In genomic region chr9:136653323-136654064, GRCh38 we compare ENCODE assay signal across 31 cellular contexts. TPM values are rescaled to one million over a fixed set of nuclear protein-coding genes. Genes with fewer than 3 reads are reported as not detected.
DNase-seq lines count a peak whose midpoint lies in the region; ATAC-seq and TF ChIP-seq lines count a peak whose summit lies in the region.
"Had no signal": no experiment of that assay in that cellular context is flagged by ENCODE, and none has a peak within 500 bp of the region (broad histone marks: within the 10 kb centered on the region; RNA-seq: fewer than 3 reads in every experiment).

No MANE protein-coding gene starts in this region.

- no peak overlapping the region for H3K4me3 ChIP-seq in right cardiac atrium (ENCODE audit: low read length)
- no peak overlapping the region for H3K4me3 ChIP-seq in lower lobe of right lung
- H3K4me3 ChIP-seq: tibial artery had no signal

- no peak overlapping the region for H3K4me3 Mint-ChIP-seq in endothelial cell (ENCODE audit: unreplicated experiment)
- no peak overlapping the region for H3K4me3 Mint-ChIP-seq in stimulated activated naive B cell treated with anti-CD40 and anti-IgM and Interleukin-4, amounts not matched to agents 10 μg/mL and 1 μg/mL and 100 μg/mL, for 72 hours
- H3K4me3 Mint-ChIP-seq: activated CD4-positive, alpha-beta memory T cell treated with anti-CD3 and anti-CD28 coated beads for 36 hours; effector memory CD8-positive, alpha-beta T cell; H9; T-helper 2 cell treated with Interferon-gamma antibody and Interleukin-4, amounts not matched to agents 5 μg/mL and 100 μg/mL, for 36 hours had no signal

- peaks cover 28% of the 10 kb centered on the region for H3K4me1 Mint-ChIP-seq in endothelial cell (ENCODE audit: unreplicated experiment)
- peaks cover 29 to 54% of the 10 kb centered on the region in 2 donors for H3K4me1 Mint-ChIP-seq in stimulated activated naive B cell treated with anti-CD40 and anti-IgM and Interleukin-4, amounts not matched to agents 10 μg/mL and 1 μg/mL and 100 μg/mL, for 72 hours

- TF ChIP-seq CTCF in endothelial cell (IDR thresholded peaks at IDR 0.05; ENCODE audit: unreplicated experiment) (no peak), lower lobe of right lung (IDR thresholded peaks at IDR 0.05) (no peak)

- H3K9me3 Mint-ChIP-seq in endothelial cell (ENCODE audit: unreplicated experiment) = no peaks in the 10 kb centered on the region
- H3K9me3 Mint-ChIP-seq in stimulated activated naive B cell treated with anti-CD40 and anti-IgM and Interleukin-4, amounts not matched to agents 10 μg/mL and 1 μg/mL and 100 μg/mL, for 72 hours = no peaks in the 10 kb centered on the region
- H3K9me3 Mint-ChIP-seq: activated CD4-positive, alpha-beta memory T cell treated with anti-CD3 and anti-CD28 coated beads for 36 hours; effector memory CD8-positive, alpha-beta T cell; H9; T-helper 2 cell treated with Interferon-gamma antibody and Interleukin-4, amounts not matched to agents 5 μg/mL and 100 μg/mL, for 36 hours had no signal

- H3K36me3 ChIP-seq in lower lobe of right lung = no peaks in the 10 kb centered on the region
- H3K36me3 ChIP-seq: tibial artery had no signal

- H3K27ac Mint-ChIP-seq in endothelial cell (ENCODE audit: unreplicated experiment) = peak overlapping the region; percentile 83
- H3K27ac Mint-ChIP-seq in stimulated activated naive B cell treated with anti-CD40 and anti-IgM and Interleukin-4, amounts not matched to agents 10 μg/mL and 1 μg/mL and 100 μg/mL, for 72 hours = no peak overlapping the region
- H3K27ac Mint-ChIP-seq: activated CD4-positive, alpha-beta memory T cell treated with anti-CD3 and anti-CD28 coated beads for 36 hours; effector memory CD8-positive, alpha-beta T cell; H9; T-helper 2 cell treated with Interferon-gamma antibody and Interleukin-4, amounts not matched to agents 5 μg/mL and 100 μg/mL, for 36 hours had no signal

- no peaks in the 10 kb centered on the region for H3K9me3 ChIP-seq in right cardiac atrium (ENCODE audit: control insufficient read depth, low read length)
- no peaks in the 10 kb centered on the region for H3K9me3 ChIP-seq in lower lobe of right lung
- H3K9me3 ChIP-seq: Caco-2, tibial artery had no signal

- H3K4me1 ChIP-seq in right cardiac atrium (ENCODE audit: control insufficient read depth, insufficient read depth, low read length) (no peaks in the 10 kb centered on the region), lower lobe of right lung (peaks cover 36% of the 10 kb centered on the region)
- H3K4me1 ChIP-seq: Caco-2, tibial artery had no signal

- intact Hi-C loops in right cardiac atrium (cut with DNase I) = no loop called here
- intact Hi-C loops in left cardiac atrium (cut with DNase I) = no loop called here
- intact Hi-C loops in lower lobe of right lung (cut with DNase I) = no loop called here

- H3K27ac ChIP-seq in right cardiac atrium (ENCODE audit: low read length) (peak overlapping the region; percentile 25), lower lobe of right lung (peak overlapping the region; percentile 94)
- H3K27ac ChIP-seq: tibial artery had no signal

- WGBS in right cardiac atrium = 61% methylated on average over 43 of the region's 43 CpGs

- no peak for ATAC-seq in right cardiac atrium
- no peak for ATAC-seq in left cardiac atrium
- ATAC-seq in lower lobe of right lung = no peak
- ATAC-seq in HG03439 (IDR thresholded peaks at IDR 0.05; ENCODE audit: unreplicated experiment) = no peak
- ATAC-seq in stimulated activated naive B cell treated with anti-CD40 and anti-IgM and Interleukin-4, amounts not matched to agents 10 μg/mL and 1 μg/mL and 100 μg/mL, for 72 hours (replicated peaks) = no peak
- ATAC-seq: effector memory CD8-positive, alpha-beta T cell; HepG2; sciatic nerve had no signal

- peaks cover 5% of the 10 kb centered on the region for H3K27me3 Mint-ChIP-seq in endothelial cell (ENCODE audit: unreplicated experiment)
- H3K27me3 Mint-ChIP-seq in stimulated activated naive B cell treated with anti-CD40 and anti-IgM and Interleukin-4, amounts not matched to agents 10 μg/mL and 1 μg/mL and 100 μg/mL, for 72 hours = peaks cover 53 to 70% of the 10 kb centered on the region in 2 donors

- H3K36me3 Mint-ChIP-seq in endothelial cell (ENCODE audit: low read depth, unreplicated experiment) = peaks cover 3% of the 10 kb centered on the region
- no peaks in the 10 kb centered on the region for H3K36me3 Mint-ChIP-seq in stimulated activated naive B cell treated with anti-CD40 and anti-IgM and Interleukin-4, amounts not matched to agents 10 μg/mL and 1 μg/mL and 100 μg/mL, for 72 hours
- H3K36me3 Mint-ChIP-seq: activated CD4-positive, alpha-beta memory T cell treated with anti-CD3 and anti-CD28 coated beads for 36 hours had no signal

- peak in 2 of 3 donors; percentile 51 to 55 for DNase-seq in right cardiac atrium
- no peak for DNase-seq in left cardiac atrium
- DNase-seq in endothelial cell (ENCODE audit: low spot score) = no peak
- no peak for DNase-seq in lower lobe of right lung
- no peak for DNase-seq in NCI-H1105 treated with DMSO at 0.1 percent for 48 hours (lab: John Stamatoyannopoulos, UW)
- DNase-seq in stimulated activated naive B cell treated with anti-CD40 and anti-IgM and Interleukin-4, amounts not matched to agents 10 μg/mL and 1 μg/mL and 100 μg/mL, for 72 hours = no peak
- DNase-seq in NCI-H1105 (lab: John Stamatoyannopoulos, UW) = no peak
- DNase-seq: ACHN; activated CD4-positive, alpha-beta memory T cell treated with anti-CD3 and anti-CD28 coated beads for 36 hours; activated CD4-positive, CD25-positive, alpha-beta regulatory T cell treated with anti-CD3 and anti-CD28 coated beads, Interleukin-2, amount 50 U/mL, for 72 hours; activated CD8-positive, alpha-beta memory T cell treated with anti-CD3 and anti-CD28 coated beads, Interleukin-2, amount 50 U/mL, for 4 hours; activated naive CD4-positive, alpha-beta T cell treated with Interleukin-2 at 50 U/mL for 16 hours; Caco-2; central memory CD4-positive, alpha-beta T cell; cortex of kidney; DMS53; effector memory CD8-positive, alpha-beta T cell; foreskin fibroblast; H9; hypothalamus; Kasumi-1; NCI-H187 treated with DMSO at 0.1 percent for 48 hours; NCI-H2171 treated with DMSO at 0.1 percent for 48 hours; NCI-H524; SIG-M5; stimulated activated CD4-positive, alpha-beta T cell treated with anti-CD3 and anti-CD28 coated beads, Interleukin-4, amount 100 ng/mL, for 1 hour; tibial artery had no signal

- H3K27me3 ChIP-seq in right cardiac atrium (ENCODE audit: control insufficient read depth, insufficient read depth) (no peaks in the 10 kb centered on the region), lower lobe of right lung (ENCODE audit: low read depth) (peaks cover 34% of the 10 kb centered on the region)

RNA-seq across cellular contexts. Expression of gene EGFL7, which starts 9.2 kb away (rescaled TPM):
- total RNA-seq in right cardiac atrium (100 to 1,000 TPM in 1 of 4 donors, 10 to 100 TPM in 3; 73.3 to 148 (median 83.0) TPM), left cardiac atrium (100 to 1,000 TPM in 1 of 2 donors, 10 to 100 TPM in 1; 86.6 to 138 TPM), endothelial cell (ENCODE audit: unreplicated experiment) (945 TPM), lower lobe of right lung (230 TPM)
- polyA plus RNA-seq in right cardiac atrium = 113 TPM

RNA-seq across cellular contexts. Expression of gene AGPAT2, which starts 33.8 kb away (rescaled TPM):
- total RNA-seq in right cardiac atrium = 10 to 100 TPM; 63.0 to 92.0 (median 70.2) TPM
- polyA plus RNA-seq in right cardiac atrium = 149 TPM
- 100 to 1,000 TPM; 154 TPM for total RNA-seq in left cardiac atrium
- total RNA-seq in endothelial cell (ENCODE audit: unreplicated experiment) = 38.9 TPM
- total RNA-seq in lower lobe of right lung = 106 TPM

RNA-seq across cellular contexts. Expression of gene DIPK1B, which starts 58.9 kb away (rescaled TPM):
- total RNA-seq in right cardiac atrium = 10 to 100 TPM; 34.2 to 40.8 (median 36.4) TPM
- polyA plus RNA-seq in right cardiac atrium = 42.7 TPM
- 10 to 100 TPM; 23.2 to 35.2 TPM for total RNA-seq in left cardiac atrium
- 293 TPM for total RNA-seq in endothelial cell (ENCODE audit: unreplicated experiment)
- total RNA-seq in lower lobe of right lung = 15.1 TPM
- total RNA-seq: activated CD4-positive, alpha-beta memory T cell treated with anti-CD3 and anti-CD28 coated beads for 36 hours had no signal

Comparison
In these comparisons a context has a peak if more than half of its experiments do, and no peak if none do; other contexts are left out.
1. DNase-seq: peak in right cardiac atrium (2 of 3); none in left cardiac atrium (single experiment), endothelial cell (single experiment), lower lobe of right lung (single experiment), NCI-H1105 treated with DMSO at 0.1 percent for 48 hours (single experiment), stimulated activated naive B cell treated with anti-CD40 and anti-IgM and Interleukin-4, amounts not matched to agents 10 μg/mL and 1 μg/mL and 100 μg/mL, for 72 hours (single experiment) and NCI-H1105 (single experiment).